ENCODE assay signal across 8 cellular contexts in genomic region chr5:68225188-68225910, GRCh38. TPM values are rescaled to one million over a fixed set of nuclear protein-coding genes. Genes with fewer than 3 reads are reported as not detected.
A peak's percentile ranks its signal among the peaks of the same experiment; 100 is the strongest.
DNase-seq lines count a peak whose midpoint lies in the region; ATAC-seq and TF ChIP-seq lines count a peak whose summit lies in the region.

No MANE protein-coding gene starts in this region.

- H3K4me3 Mint-ChIP-seq in stimulated activated naive CD8-positive, alpha-beta T cell treated with anti-CD3 and anti-CD28 coated beads, Interleukin-15, Interleukin-2, amounts not matched to agents 100 ng/mL and 50 ng/mL, for 24 hours = no peak overlapping the region
- H3K4me3 Mint-ChIP-seq in chondrocyte (ENCODE audit: unreplicated experiment) = peak overlapping the region; percentile 18
- no peak overlapping the region for H3K4me3 Mint-ChIP-seq in memory B cell

- no peak for DNase-seq in stimulated activated naive CD8-positive, alpha-beta T cell treated with anti-CD3 and anti-CD28 coated beads, Interleukin-15, Interleukin-2, amounts not matched to agents 100 U/mL and 50 U/mL, for 24 hours
- DNase-seq in chondrocyte (ENCODE audit: low spot score) (no peak), memory B cell (ENCODE audit: low spot score in 2 of 2) (no peak)
- no peak for DNase-seq in activated CD4-positive, alpha-beta T cell treated with anti-CD3 and anti-CD28 coated beads, Interleukin-2, amount 50 U/mL, for 4 hours
- DNase-seq in activated effector memory CD4-positive, alpha-beta T cell treated with anti-CD3 and anti-CD28 coated beads, Interleukin-2, amount 50 U/mL, for 16 hours = no peak
- no peak for DNase-seq in stimulated activated CD8-positive, alpha-beta memory T cell treated with anti-CD3 and anti-CD28 coated beads, Interleukin-4, amount 100 ng/mL, for 48 hours

- no peak for ATAC-seq in stimulated activated naive CD8-positive, alpha-beta T cell treated with anti-CD3 and anti-CD28 coated beads, Interleukin-15, Interleukin-2, amounts not matched to agents 100 U/mL and 50 U/mL, for 24 hours
- no peak for ATAC-seq in memory B cell (ENCODE audit: low read depth)
- no peak for ATAC-seq in GM21360 (IDR thresholded peaks at IDR 0.05; ENCODE audit: unreplicated experiment)

- H3K36me3 Mint-ChIP-seq in stimulated activated naive CD8-positive, alpha-beta T cell treated with anti-CD3 and anti-CD28 coated beads, Interleukin-15, Interleukin-2, amounts not matched to agents 100 ng/mL and 50 ng/mL, for 24 hours (ENCODE audit: low read depth) = peaks cover 47% of the 10 kb centered on the region
- H3K36me3 Mint-ChIP-seq in chondrocyte (ENCODE audit: low read depth) = peaks cover 24% of the 10 kb centered on the region
- peaks cover 35% of the 10 kb centered on the region for H3K36me3 Mint-ChIP-seq in memory B cell

- peak overlapping the region; percentile 67 for H3K27ac Mint-ChIP-seq in stimulated activated naive CD8-positive, alpha-beta T cell treated with anti-CD3 and anti-CD28 coated beads, Interleukin-15, Interleukin-2, amounts not matched to agents 100 ng/mL and 50 ng/mL, for 24 hours
- H3K27ac Mint-ChIP-seq in chondrocyte (ENCODE audit: unreplicated experiment) (peak overlapping the region; percentile 77), memory B cell (peak overlapping the region; percentile 41)

- no peak for TF ChIP-seq CTCF in chondrocyte (IDR thresholded peaks at IDR 0.05)

- no peaks in the 10 kb centered on the region for H3K27me3 Mint-ChIP-seq in stimulated activated naive CD8-positive, alpha-beta T cell treated with anti-CD3 and anti-CD28 coated beads, Interleukin-15, Interleukin-2, amounts not matched to agents 100 ng/mL and 50 ng/mL, for 24 hours
- H3K27me3 Mint-ChIP-seq in chondrocyte (ENCODE audit: low read depth) (no peaks in the 10 kb centered on the region), memory B cell (no peaks in the 10 kb centered on the region)

- H3K4me1 Mint-ChIP-seq in stimulated activated naive CD8-positive, alpha-beta T cell treated with anti-CD3 and anti-CD28 coated beads, Interleukin-15, Interleukin-2, amounts not matched to agents 100 ng/mL and 50 ng/mL, for 24 hours (ENCODE audit: low read depth) = peaks cover 87% of the 10 kb centered on the region
- H3K4me1 Mint-ChIP-seq in chondrocyte (ENCODE audit: low read depth) (peaks cover 68% of the 10 kb centered on the region), memory B cell (peaks cover 44% of the 10 kb centered on the region)

- no peaks in the 10 kb centered on the region for H3K9me3 Mint-ChIP-seq in stimulated activated naive CD8-positive, alpha-beta T cell treated with anti-CD3 and anti-CD28 coated beads, Interleukin-15, Interleukin-2, amounts not matched to agents 100 ng/mL and 50 ng/mL, for 24 hours
- no peaks in the 10 kb centered on the region for H3K9me3 Mint-ChIP-seq in chondrocyte (ENCODE audit: low read depth)
- peaks cover 2% of the 10 kb centered on the region for H3K9me3 Mint-ChIP-seq in memory B cell

RNA-seq across cellular contexts. Expression of gene PIK3R1, which starts 9.8 kb away (rescaled TPM):
- 56.2 to 63.1 TPM (median 60.7 TPM) in 3 replicates for total RNA-seq in chondrocyte
